Comparison of ENCODE assay signal across 19 cellular contexts in the genomic region with DNA sequence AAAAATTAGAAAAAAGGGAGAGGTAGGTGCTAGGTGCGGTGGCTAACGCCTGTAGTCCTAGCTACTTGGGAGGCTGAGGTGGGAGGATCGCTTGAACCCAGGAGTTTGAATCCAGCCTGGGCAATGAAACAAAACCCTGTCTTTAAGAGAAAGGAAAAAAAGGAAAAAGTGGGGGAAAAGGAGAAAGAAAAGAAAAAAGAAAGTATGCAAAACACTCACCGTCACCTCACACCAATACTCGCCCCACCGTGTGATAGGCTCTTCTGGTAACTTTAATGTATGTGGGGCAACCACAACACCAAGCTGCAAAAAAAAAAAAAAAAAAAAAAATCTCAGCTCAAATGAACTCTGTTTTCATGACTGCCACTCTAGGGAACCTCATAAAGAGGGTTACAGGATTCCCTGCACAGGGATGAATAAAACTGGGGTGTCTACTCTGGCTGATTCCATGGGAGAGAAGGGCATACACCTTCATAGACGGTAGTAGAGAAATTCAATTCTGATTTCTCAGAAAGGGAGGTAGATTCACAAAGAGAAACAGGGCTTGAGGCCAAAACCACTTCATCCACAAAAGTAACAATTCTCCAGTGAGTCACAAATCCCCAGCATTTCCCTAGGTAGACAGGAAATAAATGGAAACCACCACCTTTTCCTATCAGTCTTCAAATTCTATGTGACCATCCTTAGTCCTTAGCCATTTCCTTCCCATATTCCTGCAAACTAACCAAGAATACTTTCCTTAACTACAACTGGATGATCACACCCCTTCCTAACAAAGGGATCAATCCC. TPM values are rescaled to one million over a fixed set of nuclear protein-coding genes. Genes with fewer than 3 reads are reported as not detected.
DNase-seq lines count a peak whose midpoint lies in the region; ATAC-seq and TF ChIP-seq lines count a peak whose summit lies in the region.
"Had no signal": no experiment of that assay in that cellular context is flagged by ENCODE, and none has a peak within 500 bp of the region (broad histone marks: within the 10 kb centered on the region; RNA-seq: fewer than 3 reads in every experiment).

No MANE protein-coding gene starts in this region.

- no peak for ATAC-seq in HG03139 (IDR thresholded peaks at IDR 0.05; ENCODE audit: unreplicated experiment)
- no peak for ATAC-seq in lower lobe of right lung
- ATAC-seq: activated CD4-positive, CD25-positive, alpha-beta regulatory T cell treated with anti-CD3 and anti-CD28 coated beads, Interleukin-2, amount 50 U/mL, for 24 hours; T-helper 17 cell had no signal

- peak overlapping the region in 5 of 8 donors; percentile 29 to 53 (median 43) for H3K4me3 Mint-ChIP-seq in CD4-positive, alpha-beta memory T cell
- no peak overlapping the region for H3K4me3 Mint-ChIP-seq in activated CD4-positive, alpha-beta memory T cell treated with anti-CD3 and anti-CD28 coated beads for 36 hours
- H3K4me3 Mint-ChIP-seq: T-helper 17 cell had no signal

- no peak overlapping the region for H3K27ac ChIP-seq in CD4-positive, alpha-beta memory T cell (ENCODE audit: low read depth, low read length)
- no peak overlapping the region for H3K27ac ChIP-seq in lower lobe of right lung

- H3K4me1 Mint-ChIP-seq in CD4-positive, alpha-beta memory T cell: peaks cover 12 to 30% (median 21%) of the 10 kb centered on the region in 4 donors
- H3K4me1 Mint-ChIP-seq in activated CD4-positive, alpha-beta memory T cell treated with anti-CD3 and anti-CD28 coated beads for 36 hours (ENCODE audit: low read depth): peaks cover 27% of the 10 kb centered on the region

- POLR2A ChIA-PET in CD4-positive, alpha-beta memory T cell (lab: Charles Lee; ENCODE audit: partially characterized antibody): interaction anchor here (0.6 to 1.3 kb wide), 2 partner anchors 15 to 29 kb away, joined by 3 read pairs; no protein-coding TSS in a partner anchor
- POLR2A ChIA-PET in activated CD4-positive, alpha-beta memory T cell treated with anti-CD3 and anti-CD28 coated beads for 36 hours (lab: Charles Lee): no interaction called here

- no peak overlapping the region for H3K4me3 ChIP-seq in CD4-positive, alpha-beta memory T cell (ENCODE audit: low read length in 2 of 2)
- H3K4me3 ChIP-seq in lower lobe of right lung: no peak overlapping the region

- H3K4me1 ChIP-seq in CD4-positive, alpha-beta memory T cell (ENCODE audit: insufficient read depth, low read length): peaks cover 16% of the 10 kb centered on the region
- peaks cover 8% of the 10 kb centered on the region for H3K4me1 ChIP-seq in lower lobe of right lung

- H3K36me3 Mint-ChIP-seq in CD4-positive, alpha-beta memory T cell: peaks cover 20 to 56% of the 10 kb centered on the region in 2 donors
- peaks cover 26% of the 10 kb centered on the region for H3K36me3 Mint-ChIP-seq in activated CD4-positive, alpha-beta memory T cell treated with anti-CD3 and anti-CD28 coated beads for 36 hours

- H3K9me3 ChIP-seq in CD4-positive, alpha-beta memory T cell (ENCODE audit: control insufficient read depth in 1 of 2, low read length in 2 of 2): no peaks in the 10 kb centered on the region
- H3K9me3 ChIP-seq in lower lobe of right lung: no peaks in the 10 kb centered on the region

- H3K27me3 ChIP-seq in CD4-positive, alpha-beta memory T cell (ENCODE audit: insufficient read depth, low read length): no peaks in the 10 kb centered on the region
- no peaks in the 10 kb centered on the region for H3K27me3 ChIP-seq in lower lobe of right lung (ENCODE audit: low read depth)

- intact Hi-C loops in CD4-positive, alpha-beta memory T cell (cut with micrococcal nuclease): no loop called here
- intact Hi-C loops in activated CD4-positive, alpha-beta memory T cell treated with anti-CD3 and anti-CD28 coated beads for 36 hours (cut with micrococcal nuclease): loop anchor here (10.0 kb wide), 1 partner anchor 416 kb away; a partner anchor contains a TSS
- intact Hi-C loops in lower lobe of right lung (cut with DNase I): no loop called here

- DNase-seq in A172 (ENCODE audit: low spot score) (peak; percentile 40), iris pigment epithelial cell (ENCODE audit: low read depth) (peak; percentile 20), MV-4-11 (lab: John Stamatoyannopoulos, UW) (no peak), lower lobe of right lung (no peak)
- DNase-seq in CD4-positive, alpha-beta memory T cell: no peak
- no peak for DNase-seq in activated CD4-positive, alpha-beta memory T cell treated with anti-CD3 and anti-CD28 coated beads for 36 hours
- DNase-seq: AML-193; aorta; hypothalamus; NCI-H1694 treated with DMSO at 0.1 percent for 48 hours; Right ventricle myocardium superior; stimulated activated CD4-positive, alpha-beta T cell treated with anti-CD3 and anti-CD28 coated beads, Interleukin-4, amount 100 ng/mL, for 1 hour; T-helper 17 cell had no signal

- no peaks in the 10 kb centered on the region for H3K9me3 Mint-ChIP-seq in CD4-positive, alpha-beta memory T cell
- H3K9me3 Mint-ChIP-seq in activated CD4-positive, alpha-beta memory T cell treated with anti-CD3 and anti-CD28 coated beads for 36 hours: no peaks in the 10 kb centered on the region

- H3K36me3 ChIP-seq in CD4-positive, alpha-beta memory T cell (ENCODE audit: insufficient read depth, low read length): peaks cover 23% of the 10 kb centered on the region
- peaks cover 43% of the 10 kb centered on the region for H3K36me3 ChIP-seq in lower lobe of right lung

- CTCF ChIA-PET in CD4-positive, alpha-beta memory T cell (lab: Charles Lee; ENCODE audit: partially characterized antibody): interaction anchor here (1.6 kb wide), 1 partner anchor 26 kb away, joined by 4 read pairs; no protein-coding TSS in a partner anchor
- CTCF ChIA-PET in activated CD4-positive, alpha-beta memory T cell treated with anti-CD3 and anti-CD28 coated beads for 36 hours (lab: Charles Lee): interaction anchor here (1.1 to 1.5 kb wide), 2 partner anchors 30 to 167 kb away, joined by 3 read pairs; no protein-coding TSS in a partner anchor

- no peak for TF ChIP-seq CTCF in lower lobe of right lung (IDR thresholded peaks at IDR 0.05)

- H3K27me3 Mint-ChIP-seq in CD4-positive, alpha-beta memory T cell: no peaks in the 10 kb centered on the region
- no peaks in the 10 kb centered on the region for H3K27me3 Mint-ChIP-seq in activated CD4-positive, alpha-beta memory T cell treated with anti-CD3 and anti-CD28 coated beads for 36 hours
- H3K27me3 Mint-ChIP-seq: T-helper 17 cell had no signal

- H3K27ac Mint-ChIP-seq in CD4-positive, alpha-beta memory T cell: peak overlapping the region in 5 of 7 donors; percentile 29 to 65 (median 56)
- peak overlapping the region; percentile 1 for H3K27ac Mint-ChIP-seq in activated CD4-positive, alpha-beta memory T cell treated with anti-CD3 and anti-CD28 coated beads for 36 hours
- H3K27ac Mint-ChIP-seq: T-helper 17 cell had no signal

RNA-seq across cellular contexts. Expression of a gene that starts 2.5 kb away (rescaled TPM):
- total RNA-seq in A172 (2014; rRNA removed; shearing (Covaris generic)): 275 and 300 TPM in 2 replicates
- total RNA-seq in CD4-positive, alpha-beta memory T cell: 10 to 100 TPM; 75.5 to 82.8 TPM
- 100 to 1,000 TPM; 134 to 160 TPM for polyA plus RNA-seq in CD4-positive, alpha-beta memory T cell
- total RNA-seq in activated CD4-positive, alpha-beta memory T cell treated with anti-CD3 and anti-CD28 coated beads for 36 hours: 100 to 1,000 TPM; 135 to 154 TPM
- total RNA-seq in lower lobe of right lung: 59.9 TPM

RNA-seq across cellular contexts. Expression of a gene that starts 29.5 kb away (rescaled TPM):
- 24.2 and 25.1 TPM in 2 replicates for total RNA-seq in A172 (2014; rRNA removed; shearing (Covaris generic))
- total RNA-seq in CD4-positive, alpha-beta memory T cell: 10 to 100 TPM; 29.1 to 29.3 TPM
- polyA plus RNA-seq in CD4-positive, alpha-beta memory T cell: 10 to 100 TPM; 16.6 to 18.8 TPM
- 10 to 100 TPM; 30.6 to 32.4 TPM for total RNA-seq in activated CD4-positive, alpha-beta memory T cell treated with anti-CD3 and anti-CD28 coated beads for 36 hours
- total RNA-seq in lower lobe of right lung: 12.3 TPM

RNA-seq across cellular contexts. Expression of a gene that starts 39.5 kb away (rescaled TPM):
- not detected in 2 replicates for total RNA-seq in A172 (2014; rRNA removed; shearing (Covaris generic))
- total RNA-seq in CD4-positive, alpha-beta memory T cell: not detected
- not detected for polyA plus RNA-seq in CD4-positive, alpha-beta memory T cell
- not detected for total RNA-seq in activated CD4-positive, alpha-beta memory T cell treated with anti-CD3 and anti-CD28 coated beads for 36 hours
- total RNA-seq in lower lobe of right lung: not detected
- total RNA-seq: aorta, fibroblast of villous mesenchyme, NCI-H460, skeletal muscle tissue, T-helper 17 cell had no signal
- polyA plus RNA-seq: aorta had no signal

RNA-seq across cellular contexts. Expression of a gene that starts 44.2 kb away (rescaled TPM):
- total RNA-seq in A172 (2014; rRNA removed; shearing (Covaris generic)): not detected in 2 replicates
- total RNA-seq in CD4-positive, alpha-beta memory T cell: not detected
- polyA plus RNA-seq in CD4-positive, alpha-beta memory T cell: not detected
- total RNA-seq in activated CD4-positive, alpha-beta memory T cell treated with anti-CD3 and anti-CD28 coated beads for 36 hours: not detected
- total RNA-seq in lower lobe of right lung: not detected
- total RNA-seq: aorta, fibroblast of villous mesenchyme, NCI-H460, Right ventricle myocardium superior had no signal

RNA-seq across cellular contexts. Expression of a gene that starts 44.4 kb away (rescaled TPM):
- total RNA-seq in A172 (2014; rRNA removed; shearing (Covaris generic)): not detected in 2 replicates
- total RNA-seq in CD4-positive, alpha-beta memory T cell: under 1 TPM; 0.36 to 0.52 TPM
- under 1 TPM in 1 of 2 donors, not detected in 1; 0.20 TPM for polyA plus RNA-seq in CD4-positive, alpha-beta memory T cell
- total RNA-seq in activated CD4-positive, alpha-beta memory T cell treated with anti-CD3 and anti-CD28 coated beads for 36 hours: under 1 TPM; 0.33 to 0.39 TPM
- total RNA-seq in lower lobe of right lung: 0.50 TPM
- total RNA-seq: aorta, fibroblast of villous mesenchyme, NCI-H460, temporal lobe had no signal
- polyA plus RNA-seq: aorta had no signal

Comparison
In these comparisons a context has a peak if more than half of its experiments do, and no peak if none do; other contexts are left out.
1. DNase-seq: peak in A172 (single experiment) and iris pigment epithelial cell (single experiment); none in CD4-positive, alpha-beta memory T cell (0 of 5), activated CD4-positive, alpha-beta memory T cell treated with anti-CD3 and anti-CD28 coated beads for 36 hours (single experiment), MV-4-11 (single experiment) and lower lobe of right lung (single experiment).